Comparison of ENCODE assay signal across 27 cellular contexts in genomic region chr6:5208491-5208890, GRCh38. TPM values are rescaled to one million over a fixed set of nuclear protein-coding genes. Genes with fewer than 3 reads are reported as not detected.
DNase-seq lines count a peak whose midpoint lies in the region; ATAC-seq and TF ChIP-seq lines count a peak whose summit lies in the region.
"Had no signal": no experiment of that assay in that cellular context is flagged by ENCODE, and none has a peak within 500 bp of the region (broad histone marks: within the 10 kb centered on the region; RNA-seq: fewer than 3 reads in every experiment).

No MANE protein-coding gene starts in this region.

- H3K4me1 ChIP-seq in heart right ventricle (peaks cover 16 to 75% (median 59%) of the 10 kb centered on the region in 9 donors), heart left ventricle (peaks cover 17 to 66% (median 45%) of the 10 kb centered on the region in 12 donors), uterus (peaks cover 14 to 19% of the 10 kb centered on the region in 2 donors), tibial nerve (peaks cover 0 to 57% (median 36%) of the 10 kb centered on the region in 4 donors)

- DNase-seq in heart right ventricle (no peak), heart left ventricle (no peak), dedifferentiated amniotic fluid mesenchymal stem cell (ENCODE audit: extremely low spot score) (peak; percentile 46), mesothelial cell of epicardium (ENCODE audit: low spot score in 2 of 2, unreplicated experiment in 2 of 2) (no peak), uterus (no peak), tibial nerve (ENCODE audit: low spot score in 2 of 2) (no peak), NCI-H1105 (lab: John Stamatoyannopoulos, UW) (no peak)
- DNase-seq in stimulated activated CD4-positive, alpha-beta T cell treated with anti-CD3 and anti-CD28 coated beads, Interleukin-4, amount 100 ng/mL, for 1 hour, result no peak
- DNase-seq: activated CD4-positive, alpha-beta T cell treated with anti-CD3 and anti-CD28 coated beads, Interleukin-2, amount 50 U/mL, for 4 hours; activated gamma-delta T cell treated with Interleukin-2 at 50 U/mL for 16 hours; amniotic stem cell; cerebellar nuclear complex; DMS 273 treated with DMSO at 0.1 percent for 48 hours; endodermal cell; foreskin melanocyte; GF-D8; left ventricle myocardium superior; NCI-H1694; NCI-H748 treated with DMSO at 0.1 percent for 48 hours; PC-3; SHP77 treated with DMSO at 0.1 percent for 48 hours; stimulated activated naive B cell treated with anti-CD40 and anti-IgM and Interleukin-4, amounts not matched to agents 10 μg/mL and 1 μg/mL and 100 μg/mL, for 72 hours; T-helper 17 cell; WERI-Rb-1 had no signal

- H3K27ac ChIP-seq in heart right ventricle (peak overlapping the region in 6 of 10 donors; percentile 13 to 92 (median 84)), heart left ventricle (peak overlapping the region in 6 of 12 donors; percentile 10 to 91 (median 38)), uterus (peak overlapping the region; percentile 81 to 85), tibial nerve (peak overlapping the region in 2 of 4 donors; percentile 52 to 81)
- H3K27ac ChIP-seq: 22Rv1; BLaER1 treated with 17β-estradiol and CSF1 and Interleukin-3, amounts not matched to agents 10 nM and 100 nM; WERI-Rb-1 had no signal

- intact Hi-C loops in heart right ventricle (cut with DNase I) (loop anchor here in 2 of 10 donors (10.0 kb wide), 2 partner anchors 64 to 154 kb away; no protein-coding TSS in a partner anchor), heart left ventricle (cut with DNase I) (loop anchor here in 3 of 10 donors (5.0 to 10.0 kb wide), 2 partner anchors 54 to 124 kb away; partner anchors contain the start of genes FARS2 (in 2 of the 3), LYRM4 (in 2 of the 3) and PPP1R3G (in 1 of the 3)), uterus (cut with DNase I; ENCODE audit: low total_unique reads) (no loop called here)

- peaks cover 71% of the 10 kb centered on the region for H3K4me1 Mint-ChIP-seq in mesothelial cell of epicardium

- H3K27ac Mint-ChIP-seq in mesothelial cell of epicardium, result peak overlapping the region; percentile 80
- H3K27ac Mint-ChIP-seq: endodermal cell; stimulated activated naive B cell treated with anti-CD40 and anti-IgM and Interleukin-4, amounts not matched to agents 10 μg/mL and 1 μg/mL and 100 μg/mL, for 72 hours; T-helper 17 cell had no signal

- H3K27me3 ChIP-seq in heart right ventricle, result no peaks in the 10 kb centered on the region
- no peaks in the 10 kb centered on the region for H3K27me3 ChIP-seq in heart left ventricle
- H3K27me3 ChIP-seq in uterus, result no peaks in the 10 kb centered on the region
- H3K27me3 ChIP-seq in tibial nerve, result no peaks in the 10 kb centered on the region
- H3K27me3 ChIP-seq: BLaER1 treated with 17β-estradiol and CSF1 and Interleukin-3, amounts not matched to agents 10 nM and 100 nM had no signal

- H3K36me3 ChIP-seq in heart right ventricle, result peaks cover 0 to 8% (median 0%) of the 10 kb centered on the region in 9 donors
- H3K36me3 ChIP-seq in heart left ventricle, result peaks cover 0 to 8% (median 0%) of the 10 kb centered on the region in 9 donors
- H3K36me3 ChIP-seq in uterus, result no peaks in the 10 kb centered on the region
- H3K36me3 ChIP-seq in tibial nerve, result peaks cover 0 to 6% (median 0%) of the 10 kb centered on the region in 3 donors

- no peak for TF ChIP-seq EP300 in tibial nerve (IDR thresholded peaks at IDR 0.05)

- H3K4me3 ChIP-seq in heart right ventricle, result no peak overlapping the region
- no peak overlapping the region for H3K4me3 ChIP-seq in heart left ventricle
- no peak overlapping the region for H3K4me3 ChIP-seq in uterus
- no peak overlapping the region for H3K4me3 ChIP-seq in tibial nerve
- H3K4me3 ChIP-seq: BLaER1 treated with 17β-estradiol and CSF1 and Interleukin-3, amounts not matched to agents 10 nM and 100 nM had no signal

- no peak for TF ChIP-seq POLR2A in heart left ventricle (IDR thresholded peaks at IDR 0.05)
- TF ChIP-seq POLR2A in uterus (IDR thresholded peaks at IDR 0.05), result no peak
- TF ChIP-seq POLR2A in tibial nerve (IDR thresholded peaks at IDR 0.05), result no peak

- no peaks in the 10 kb centered on the region for H3K9me3 Mint-ChIP-seq in mesothelial cell of epicardium
- H3K9me3 Mint-ChIP-seq: endodermal cell; stimulated activated naive B cell treated with anti-CD40 and anti-IgM and Interleukin-4, amounts not matched to agents 10 μg/mL and 1 μg/mL and 100 μg/mL, for 72 hours had no signal

- 60% methylated on average over 4 of the region's 4 CpGs for WGBS in heart right ventricle, 2 donors
- WGBS in heart left ventricle, 4 donors, result 54 to 74% (median 63%) methylated on average over 4 of the region's 4 CpGs
- 28 to 33% methylated on average over 4 of the region's 4 CpGs for WGBS in tibial nerve, 2 donors

- H3K4me3 Mint-ChIP-seq in mesothelial cell of epicardium, result no peak overlapping the region
- H3K4me3 Mint-ChIP-seq: endodermal cell; stimulated activated naive B cell treated with anti-CD40 and anti-IgM and Interleukin-4, amounts not matched to agents 10 μg/mL and 1 μg/mL and 100 μg/mL, for 72 hours; T-helper 17 cell had no signal

- H3K9me3 ChIP-seq in heart right ventricle, result no peaks in the 10 kb centered on the region
- H3K9me3 ChIP-seq in heart left ventricle, result no peaks in the 10 kb centered on the region
- H3K9me3 ChIP-seq in uterus, result no peaks in the 10 kb centered on the region
- no peaks in the 10 kb centered on the region for H3K9me3 ChIP-seq in tibial nerve
- H3K9me3 ChIP-seq: BLaER1 treated with 17β-estradiol and CSF1 and Interleukin-3, amounts not matched to agents 10 nM and 100 nM had no signal

- H3K36me3 Mint-ChIP-seq in mesothelial cell of epicardium, result no peaks in the 10 kb centered on the region

- no peak for ATAC-seq in heart right ventricle
- ATAC-seq in heart left ventricle, result no peak
- ATAC-seq: HCT116; left ventricle myocardium superior; PC-3; stimulated activated naive B cell treated with anti-CD40 and anti-IgM and Interleukin-4, amounts not matched to agents 10 μg/mL and 1 μg/mL and 100 μg/mL, for 72 hours; T-helper 17 cell had no signal

- no peaks in the 10 kb centered on the region for H3K27me3 Mint-ChIP-seq in mesothelial cell of epicardium (ENCODE audit: low read depth)
- H3K27me3 Mint-ChIP-seq: stimulated activated naive B cell treated with anti-CD40 and anti-IgM and Interleukin-4, amounts not matched to agents 10 μg/mL and 1 μg/mL and 100 μg/mL, for 72 hours; T-helper 17 cell had no signal

- TF ChIP-seq CTCF in heart right ventricle (IDR thresholded peaks at IDR 0.05) (no peak), heart left ventricle (IDR thresholded peaks at IDR 0.05) (no peak), mesothelial cell of epicardium (IDR thresholded peaks at IDR 0.05; ENCODE audit: unreplicated experiment) (no peak), uterus (IDR thresholded peaks at IDR 0.05) (no peak), tibial nerve (IDR thresholded peaks at IDR 0.05) (no peak)

RNA-seq across cellular contexts. Expression of gene LYRM4, which starts 52.3 kb away (rescaled TPM):
- total RNA-seq in heart right ventricle (10 to 100 TPM; 20.9 to 33.0 (median 25.1) TPM), heart left ventricle (10 to 100 TPM; 18.8 to 39.7 (median 21.3) TPM), mesothelial cell of epicardium (35.5 to 40.6 TPM (median 37.4 TPM) in 3 replicates), uterus (10 to 100 TPM in 2 of 4 donors, 1 to 10 TPM in 2; 3.1 to 33.0 (median 15.7) TPM), tibial nerve (10 to 100 TPM; 21.8 to 31.0 (median 27.4) TPM)
- polyA plus RNA-seq in heart right ventricle (10 to 100 TPM; 18.3 to 23.2 TPM), heart left ventricle (10 to 100 TPM; 21.0 to 22.0 TPM)

RNA-seq across cellular contexts. Expression of gene FARS2, which starts 52.8 kb away (rescaled TPM):
- total RNA-seq in heart right ventricle (10 to 100 TPM; 17.9 to 22.4 (median 21.4) TPM), heart left ventricle (10 to 100 TPM; 17.1 to 24.6 (median 20.5) TPM), mesothelial cell of epicardium (19.8 to 20.1 TPM (median 19.9 TPM) in 3 replicates), uterus (10 to 100 TPM; 14.4 to 32.5 (median 25.6) TPM), tibial nerve (10 to 100 TPM; 16.4 to 26.1 (median 21.4) TPM)
- polyA plus RNA-seq in heart right ventricle (10 to 100 TPM in 1 of 2 donors, 1 to 10 TPM in 1; 7.6 to 16.0 TPM), heart left ventricle (10 to 100 TPM; 11.4 to 21.4 TPM)
